Comparison of ENCODE assay signal across 11 cellular contexts in the genomic region with DNA sequence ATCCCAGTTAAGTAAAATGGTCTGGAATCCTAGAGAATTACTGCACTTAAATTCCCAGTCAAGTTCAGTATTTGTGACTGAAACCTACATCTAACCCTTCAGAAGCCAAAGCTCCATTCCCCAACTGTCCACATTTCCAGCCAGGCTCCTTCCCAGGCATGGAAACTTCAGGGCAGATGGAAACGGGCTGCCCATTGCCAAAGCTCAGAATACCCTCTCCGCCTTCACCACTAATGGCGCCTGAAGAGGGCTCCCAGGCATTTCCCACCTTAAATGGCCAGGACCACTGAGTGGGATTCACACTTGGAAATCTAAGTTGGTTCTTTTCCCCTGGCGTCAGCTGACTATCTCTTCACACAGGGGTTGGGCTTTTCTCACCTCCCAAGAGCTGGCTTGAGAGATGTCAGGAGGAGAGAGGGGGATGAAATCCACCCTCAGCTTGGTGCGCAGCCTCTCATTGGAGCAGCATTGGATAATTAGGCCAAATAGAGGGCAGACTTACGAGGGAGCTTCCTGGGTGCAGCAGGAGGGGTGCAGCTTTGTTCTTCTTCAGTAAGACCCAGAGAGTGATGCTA.
"Had no signal": no experiment of that assay in that cellular context is flagged by ENCODE, and none has a peak within 500 bp of the region (broad histone marks: within the 10 kb centered on the region; RNA-seq: fewer than 3 reads in every experiment).

No MANE protein-coding gene starts in this region.

- H3K27me3 ChIP-seq: right lobe of liver had no signal

- H3K27ac ChIP-seq: psoas muscle, right lobe of liver, spleen had no signal

- DNase-seq: activated CD4-positive, alpha-beta T cell treated with anti-CD3 and anti-CD28 coated beads, Interleukin-2, amount 10 ng/mL, durations not matched to agents 7 days and 5 days; activated CD4-positive, CD25-positive, alpha-beta regulatory T cell; activated naive CD4-positive, alpha-beta T cell treated with Interleukin-2 at 50 U/mL for 16 hours; hippocampal formation; kidney; left ventricle myocardium superior; mesenchymal stem cell; nephron progenitor cell; psoas muscle; spleen had no signal

- H3K9me3 ChIP-seq: psoas muscle, right lobe of liver had no signal

- H3K36me3 ChIP-seq: right lobe of liver, spleen had no signal

- ATAC-seq: left ventricle myocardium superior, psoas muscle, right lobe of liver had no signal

- H3K4me3 ChIP-seq: psoas muscle, right lobe of liver, spleen had no signal

- H3K4me1 ChIP-seq: psoas muscle, right lobe of liver, spleen had no signal
